In genomic region chr12:123916729-123917128, GRCh38 we compare ENCODE assay signal across 10 cellular contexts. TPM values are rescaled to one million over a fixed set of nuclear protein-coding genes. Genes with fewer than 3 reads are reported as not detected.
A peak's percentile ranks its signal among the peaks of the same experiment; 100 is the strongest.
DNase-seq lines count a peak whose midpoint lies in the region; ATAC-seq lines count a peak whose summit lies in the region.
"Had no signal": no experiment of that assay in that cellular context is flagged by ENCODE, and none has a peak within 500 bp of the region (broad histone marks: within the 10 kb centered on the region; RNA-seq: fewer than 3 reads in every experiment).

No MANE protein-coding gene starts in this region.

- H3K4me3 ChIP-seq in MG63: no peak overlapping the region
- H3K4me3 ChIP-seq: stomach had no signal

- H3K9me3 ChIP-seq in MG63: no peaks in the 10 kb centered on the region
- H3K9me3 ChIP-seq: stomach had no signal

- no peak for ATAC-seq in HG03097 (IDR thresholded peaks at IDR 0.05; ENCODE audit: low FRiP score, unreplicated experiment)
- ATAC-seq: left ventricle myocardium superior had no signal

- DNase-seq in MG63 (peak; percentile 23), head of caudate nucleus (peak in 40 of 42 donors; percentile 21 to 89 (median 57)), T1000 (lab: John Stamatoyannopoulos, UW) (no peak), DMS153 (lab: John Stamatoyannopoulos, UW) (no peak)
- DNase-seq in activated CD8-positive, alpha-beta memory T cell treated with anti-CD3 and anti-CD28 coated beads for 48 hours (ENCODE audit: low read depth in 2 of 3, low spot score in 2 of 3): peak in 2 of 3 experiments; percentile 32 to 36
- DNase-seq in stimulated activated CD8-positive, alpha-beta memory T cell treated with anti-CD3 and anti-CD28 coated beads, Interleukin-15, amount 100 ng/mL, for 1 hour (ENCODE audit: low read depth): peak; percentile 13
- DNase-seq: left ventricle myocardium superior, SHP77, stomach had no signal

- intact Hi-C loops in head of caudate nucleus (cut with DNase I): no loop called here

- no peaks in the 10 kb centered on the region for H3K27me3 ChIP-seq in MG63

- no peaks in the 10 kb centered on the region for H3K36me3 ChIP-seq in MG63
- H3K36me3 ChIP-seq: stomach had no signal

RNA-seq across cellular contexts. Expression of gene CCDC92, which starts 55.9 kb away (rescaled TPM):
- 7.4 and 12.7 TPM in 2 replicates for total RNA-seq in MG63 (2014; rRNA removed; shearing (Covaris generic); ENCODE audit: low replicate concordance)

RNA-seq across cellular contexts. Expression of gene ZNF664, which starts 56.3 kb away (rescaled TPM):
- 34.2 and 37.9 TPM in 2 replicates for total RNA-seq in MG63 (2014; rRNA removed; shearing (Covaris generic); ENCODE audit: low replicate concordance)

Comparison
In these comparisons a context has a peak if more than half of its experiments do, and no peak if none do; other contexts are left out.
1. DNase-seq: peak in MG63 (single experiment), activated CD8-positive, alpha-beta memory T cell treated with anti-CD3 and anti-CD28 coated beads for 48 hours (2 of 3), head of caudate nucleus (40 of 42) and stimulated activated CD8-positive, alpha-beta memory T cell treated with anti-CD3 and anti-CD28 coated beads, Interleukin-15, amount 100 ng/mL, for 1 hour (single experiment); none in T1000 (single experiment) and DMS153 (single experiment).